Comparison of ENCODE assay signal across 18 cellular contexts in genomic region chr21:35204125-35204524, GRCh38.
DNase-seq lines count a peak whose midpoint lies in the region; ATAC-seq, FAIRE-seq and TF ChIP-seq lines count a peak whose summit lies in the region.
"Had no signal": no experiment of that assay in that cellular context is flagged by ENCODE, and none has a peak within 500 bp of the region (broad histone marks: within the 10 kb centered on the region; RNA-seq: fewer than 3 reads in every experiment).

No MANE protein-coding gene starts in this region.

- H4K20me1 ChIP-seq in GM23248 (ENCODE audit: insufficient read depth) (no peaks in the 10 kb centered on the region), smooth muscle cell (ENCODE audit: low read depth) (no peaks in the 10 kb centered on the region)

- H3F3A ChIP-seq in GM23248 (ENCODE audit: insufficient read depth) (peaks cover 37% of the 10 kb centered on the region), smooth muscle cell (ENCODE audit: low read depth) (peaks cover 18% of the 10 kb centered on the region)

- DNase-seq in GM23248 = no peak
- DNase-seq in fibroblast of pulmonary artery (ENCODE audit: low read depth) = peak; percentile 53
- DNase-seq in smooth muscle cell (lab: John Stamatoyannopoulos, UW; ENCODE audit: unreplicated experiment) = no peak
- no peak for DNase-seq in NCI-H510A treated with DMSO at 0.1 percent for 48 hours (lab: John Stamatoyannopoulos, UW)
- DNase-seq in activated CD4-positive, CD25-positive, alpha-beta regulatory T cell (lab: John Stamatoyannopoulos, UW) = no peak
- DNase-seq in pancreas = no peak
- no peak for DNase-seq in activated effector memory CD4-positive, alpha-beta T cell treated with anti-CD3 and anti-CD28 coated beads, Interleukin-2, amount 50 U/mL, for 16 hours
- DNase-seq: activated naive CD4-positive, alpha-beta T cell treated with anti-CD3 and anti-CD28 coated beads, Interleukin-2, amount 10 ng/mL, durations not matched to agents 7 days and 5 days; kidney; NCI-H1930; NCI-H69; Peyer's patch; stimulated activated CD4-positive, alpha-beta T cell treated with anti-CD3 and anti-CD28 coated beads, Interleukin-1b, Interleukin-23, amount 100 ng/mL, for 48 hours; T-helper 1 cell; upper lobe of right lung had no signal

- peak overlapping the region; percentile 61; the same call in 1 of the 2 replicates for H3K9ac ChIP-seq in GM23248
- peak overlapping the region; percentile 74 for H3K9ac ChIP-seq in smooth muscle cell (ENCODE audit: low read depth)

- in situ Hi-C loops in GM23248 (cut with MboI) = loop anchor here (25.0 kb wide), 2 partner anchors 317 to 633 kb away; no protein-coding TSS in a partner anchor

- intact Hi-C loops in pancreas (cut with DNase I) = no loop called here

- H3K4me3 ChIP-seq in GM23248 = no peak overlapping the region
- H3K4me3 ChIP-seq in fibroblast of pulmonary artery (replicated peaks; ENCODE audit: low read depth, low read length) = no peak overlapping the region
- no peak overlapping the region for H3K4me3 ChIP-seq in smooth muscle cell
- no peak overlapping the region for H3K4me3 ChIP-seq in pancreas
- H3K4me3 ChIP-seq: cardiac muscle cell, GM23338 had no signal

- H3K9me2 ChIP-seq in GM23248 (ENCODE audit: insufficient read depth) = no peaks in the 10 kb centered on the region

- H3K9me3 ChIP-seq in GM23248 (ENCODE audit: low read depth) = no peaks in the 10 kb centered on the region
- no peaks in the 10 kb centered on the region for H3K9me3 ChIP-seq in smooth muscle cell (replicated peaks; ENCODE audit: low read depth)
- no peaks in the 10 kb centered on the region for H3K9me3 ChIP-seq in pancreas
- H3K9me3 ChIP-seq: Peyer's patch, upper lobe of right lung had no signal

- TF ChIP-seq CTCF in fibroblast of pulmonary artery (IDR thresholded peaks at IDR 0.05; ENCODE audit: low read length, missing control alignments) (no peak), smooth muscle cell (IDR thresholded peaks at IDR 0.05; ENCODE audit: borderline replicate concordance, insufficient read depth, poor library complexity, severe bottlenecking) (no peak), pancreas (IDR thresholded peaks at IDR 0.05) (no peak)

- H3K79me2 ChIP-seq in GM23248 (ENCODE audit: insufficient read depth) (no peaks in the 10 kb centered on the region), smooth muscle cell (ENCODE audit: low read depth) (no peaks in the 10 kb centered on the region)

- FAIRE-seq in pancreas (lab: Jason Lieb, UNC) = no peak
- FAIRE-seq: kidney had no signal

- ATAC-seq in SK-N-SH treated with all-trans-retinoic acid at 6 μM for 48 hours = peak; percentile 18; the same call in 2 of the 3 replicates
- ATAC-seq in pancreas = no peak
- ATAC-seq: GM23338 had no signal

- no peak overlapping the region for H2AFZ ChIP-seq in GM23248
- no peak overlapping the region for H2AFZ ChIP-seq in smooth muscle cell (ENCODE audit: low read depth)
- H2AFZ ChIP-seq: GM23338 had no signal

- H3K27ac ChIP-seq in GM23248 = peak overlapping the region; percentile 86
- peak overlapping the region; percentile 94 for H3K27ac ChIP-seq in smooth muscle cell (ENCODE audit: low read depth)
- peak overlapping the region in 2 of 4 donors; percentile 7 to 25 for H3K27ac ChIP-seq in pancreas
- H3K27ac ChIP-seq: cardiac muscle cell had no signal

- H3K27me3 ChIP-seq in GM23248 (replicated peaks; ENCODE audit: insufficient read depth) (no peaks in the 10 kb centered on the region), smooth muscle cell (ENCODE audit: low read depth) (no peaks in the 10 kb centered on the region), pancreas (no peaks in the 10 kb centered on the region)
- H3K27me3 ChIP-seq: Peyer's patch, upper lobe of right lung had no signal

- H3K4me1 ChIP-seq in GM23248 (ENCODE audit: insufficient read depth) (peaks cover 52% of the 10 kb centered on the region), smooth muscle cell (ENCODE audit: low read depth) (peaks cover 16% of the 10 kb centered on the region), pancreas (peaks cover 3 to 7% (median 6%) of the 10 kb centered on the region in 3 donors)

- H3K4me2 ChIP-seq in GM23248 (ENCODE audit: unreplicated experiment) (peak overlapping the region; percentile 24), smooth muscle cell (peak overlapping the region; percentile 11)
- H3K4me2 ChIP-seq: GM23338 had no signal

- H3K36me3 ChIP-seq in GM23248 (ENCODE audit: low read depth) = no peaks in the 10 kb centered on the region
- H3K36me3 ChIP-seq in smooth muscle cell (ENCODE audit: low read depth) = no peaks in the 10 kb centered on the region
- no peaks in the 10 kb centered on the region for H3K36me3 ChIP-seq in pancreas
- H3K36me3 ChIP-seq: cardiac muscle cell, Peyer's patch, upper lobe of right lung had no signal

- 87 to 90% methylated on average over 7 of the region's 7 CpGs for WGBS in GM23248 (ENCODE audit: low coverage in 1 of 2, low lambda C conversion rate in 2 of 2, missing lambda C conversion rate in 2 of 2), 2 experiments
- 78% methylated on average over 7 of the region's 7 CpGs for WGBS in smooth muscle cell (ENCODE audit: low lambda C conversion rate)
- WGBS in pancreas, 2 donors = 76 to 79% methylated on average over 7 of the region's 7 CpGs

TF ChIP-seq in SK-N-SH treated with all-trans-retinoic acid at 6 μM for 48 hours, 23 proteins besides CTCF, POLR2A, EP300 and RAD21 (continues in another document):
- TF ChIP-seq SNAI2 (CRISPR knock-in tag; IDR thresholded peaks at IDR 0.05) = no peak
- no peak for TF ChIP-seq GLIS3 (CRISPR knock-in tag; IDR thresholded peaks at IDR 0.05)
- no peak for TF ChIP-seq PPARA (CRISPR knock-in tag; IDR thresholded peaks at IDR 0.05; ENCODE audit: borderline replicate concordance)
- TF ChIP-seq RARB (CRISPR knock-in tag; IDR thresholded peaks at IDR 0.05) = no peak
- no peak for TF ChIP-seq TCF4 (CRISPR knock-in tag; IDR thresholded peaks at IDR 0.05; ENCODE audit: borderline replicate concordance)
- TF ChIP-seq ZNF70 (CRISPR knock-in tag; IDR thresholded peaks at IDR 0.05) = no peak
- no peak for TF ChIP-seq CSDC2 (CRISPR knock-in tag; IDR thresholded peaks at IDR 0.05)
- TF ChIP-seq TOX (CRISPR knock-in tag; IDR thresholded peaks at IDR 0.05; ENCODE audit: borderline replicate concordance) = no peak
- no peak for TF ChIP-seq CSRNP3 (CRISPR knock-in tag; IDR thresholded peaks at IDR 0.05)
- no peak for TF ChIP-seq ZNF8 (CRISPR knock-in tag; IDR thresholded peaks at IDR 0.05)
- TF ChIP-seq OSR1 (CRISPR knock-in tag; IDR thresholded peaks at IDR 0.05) = no peak
- TF ChIP-seq ARNTL (CRISPR knock-in tag; IDR thresholded peaks at IDR 0.05; ENCODE audit: borderline replicate concordance, low read depth) = no peak
- no peak for TF ChIP-seq TSHZ2 (CRISPR knock-in tag; IDR thresholded peaks at IDR 0.05)
- TF ChIP-seq ZC3H10 (CRISPR knock-in tag; IDR thresholded peaks at IDR 0.05) = no peak
- TF ChIP-seq ZNF565 (CRISPR knock-in tag; conservative IDR thresholded peaks at IDR 0.05; ENCODE audit: low read depth) = no peak
- TF ChIP-seq ESRRG (CRISPR knock-in tag; IDR thresholded peaks at IDR 0.05) = no peak
- TF ChIP-seq POU6F1 (CRISPR knock-in tag; IDR thresholded peaks at IDR 0.05; ENCODE audit: borderline replicate concordance, low read depth) = no peak
